Comparison of ENCODE assay signal across 21 cellular contexts in the genomic region with DNA sequence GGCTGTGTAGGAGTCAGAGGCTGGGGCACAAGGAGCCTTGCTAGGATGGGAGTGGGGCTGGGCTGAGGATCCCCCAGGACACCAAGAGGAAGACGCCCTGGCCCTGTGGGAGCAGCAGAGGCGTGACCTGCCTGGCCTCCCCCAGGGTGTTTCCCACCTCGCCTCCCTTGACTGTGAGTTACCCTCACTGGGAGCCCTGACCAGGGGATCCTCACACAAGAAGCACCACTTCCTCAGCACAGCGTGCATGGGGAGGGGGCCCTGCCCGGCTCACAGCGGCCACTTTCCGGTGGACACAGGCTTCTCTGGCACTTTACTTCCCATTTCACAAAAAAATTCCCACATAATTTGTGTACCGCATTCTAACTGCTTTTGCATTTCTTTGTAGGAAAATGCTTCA.
"Had no signal": no experiment of that assay in that cellular context is flagged by ENCODE, and none has a peak within 500 bp of the region (broad histone marks: within the 10 kb centered on the region; RNA-seq: fewer than 3 reads in every experiment).

No MANE protein-coding gene starts in this region.

- DNase-seq: activated B cell treated with CpG ODN at 0.5 μM for 24 hours; activated CD4-positive, alpha-beta T cell treated with anti-CD3 and anti-CD28 coated beads for 36 hours; activated CD4-positive, alpha-beta T cell treated with anti-CD3 and anti-CD28 coated beads, Interleukin-2, amount 50 U/mL, for 4 hours; activated CD8-positive, alpha-beta memory T cell treated with anti-CD3 and anti-CD28 coated beads for 24 hours; activated CD8-positive, alpha-beta memory T cell treated with anti-CD3 and anti-CD28 coated beads, Interleukin-2, amount 50 U/mL, for 4 hours; activated naive CD4-positive, alpha-beta T cell treated with Interleukin-2 at 50 U/mL for 16 hours; activated T-cell treated with anti-CD3 and anti-CD28 coated beads, Interleukin-2, amount 50 U/mL, for 24 hours; body of pancreas; heart right ventricle; islet precursor cell; left colon; naive B cell; stimulated activated CD4-positive, alpha-beta T cell treated with anti-CD3 and anti-CD28 coated beads, Interleukin-4, amount 100 ng/mL, for 1 hour; thyroid gland had no signal

- H3K27ac Mint-ChIP-seq: activated B cell treated with CpG ODN at 0.5 μM for 24 hours; activated CD4-positive, alpha-beta T cell treated with anti-CD3 and anti-CD28 coated beads for 36 hours; activated T-cell treated with anti-CD3 and anti-CD28 coated beads, Interleukin-2, amount 50 U/mL, for 24 hours; stimulated activated naive CD8-positive, alpha-beta T cell treated with anti-CD3 and anti-CD28 coated beads, Interleukin-15, Interleukin-2, amounts not matched to agents 100 ng/mL and 50 ng/mL, for 24 hours; T-helper 1 cell treated with Interleukin-12 subunit alpha and Interleukin-12 subunit beta and Interleukin-4 antibody, amounts not matched to agents 30 μg/mL and 1 μg/mL, for 36 hours had no signal

- H3K9me3 ChIP-seq: body of pancreas, heart right ventricle, prostate gland, thyroid gland had no signal

- H3K27me3 ChIP-seq: body of pancreas, cardiac muscle cell, heart right ventricle, thyroid gland had no signal

- H3K36me3 ChIP-seq: cardiac muscle cell, prostate gland had no signal

- H3K4me1 ChIP-seq: body of pancreas, prostate gland had no signal

- H3K4me1 Mint-ChIP-seq: activated B cell treated with CpG ODN at 0.5 μM for 24 hours; activated CD4-positive, alpha-beta T cell treated with anti-CD3 and anti-CD28 coated beads for 36 hours had no signal

- H3K27ac ChIP-seq: body of pancreas, cardiac muscle cell, epithelial cell of prostate, heart right ventricle, prostate gland, thyroid gland had no signal

- ATAC-seq: activated CD4-positive, alpha-beta T cell treated with anti-CD3 and anti-CD28 coated beads for 36 hours; body of pancreas; left colon had no signal

- H3K4me3 Mint-ChIP-seq: activated B cell treated with CpG ODN at 0.5 μM for 24 hours; activated CD4-positive, alpha-beta T cell treated with anti-CD3 and anti-CD28 coated beads for 36 hours; activated T-cell treated with anti-CD3 and anti-CD28 coated beads, Interleukin-2, amount 50 U/mL, for 24 hours; naive B cell; neural crest cell; stimulated activated naive CD8-positive, alpha-beta T cell treated with anti-CD3 and anti-CD28 coated beads, Interleukin-15, Interleukin-2, amounts not matched to agents 100 ng/mL and 50 ng/mL, for 24 hours; T-helper 1 cell treated with Interleukin-12 subunit alpha and Interleukin-12 subunit beta and Interleukin-4 antibody, amounts not matched to agents 30 μg/mL and 1 μg/mL, for 36 hours had no signal

- H3K27me3 Mint-ChIP-seq: activated B cell treated with CpG ODN at 0.5 μM for 24 hours; activated CD4-positive, alpha-beta T cell treated with anti-CD3 and anti-CD28 coated beads for 36 hours; activated T-cell treated with anti-CD3 and anti-CD28 coated beads, Interleukin-2, amount 50 U/mL, for 24 hours; naive B cell; stimulated activated naive CD8-positive, alpha-beta T cell treated with anti-CD3 and anti-CD28 coated beads, Interleukin-15, Interleukin-2, amounts not matched to agents 100 ng/mL and 50 ng/mL, for 24 hours had no signal

- H3K4me3 ChIP-seq: body of pancreas, cardiac muscle cell, heart right ventricle, lung, prostate gland, thyroid gland had no signal
